ENCODE assay signal across 22 cellular contexts in genomic region chr3:52257911-52258310, GRCh38. TPM values are rescaled to one million over a fixed set of nuclear protein-coding genes. Genes with fewer than 3 reads are reported as not detected.
DNase-seq lines count a peak whose midpoint lies in the region; ATAC-seq and TF ChIP-seq lines count a peak whose summit lies in the region.
"Had no signal": no experiment of that assay in that cellular context is flagged by ENCODE, and none has a peak within 500 bp of the region (broad histone marks: within the 10 kb centered on the region; RNA-seq: fewer than 3 reads in every experiment).

No MANE protein-coding gene starts in this region.

- ATAC-seq in activated T-cell treated with anti-CD3 and anti-CD28 coated beads, Interleukin-2, amount 50 U/mL, for 4 hours: no peak
- ATAC-seq in effector memory CD8-positive, alpha-beta T cell (replicated peaks): no peak
- no peak for ATAC-seq in GM18873 (IDR thresholded peaks at IDR 0.05; ENCODE audit: low FRiP score, unreplicated experiment)
- ATAC-seq: Right ventricle myocardium inferior had no signal

- no TSS peak for BruUV-seq in MCF 10A (replicated peaks; lab: Mats Ljungman, UMichigan)

- peaks cover 100% of the 10 kb centered on the region for H3K36me3 Mint-ChIP-seq in activated T-cell treated with anti-CD3 and anti-CD28 coated beads, Interleukin-2, amount 50 U/mL, for 24 hours (ENCODE audit: low read depth)
- H3K36me3 Mint-ChIP-seq in activated T-cell treated with anti-CD3 and anti-CD28 coated beads, Interleukin-2, amount 50 U/mL, for 4 hours (ENCODE audit: insufficient read depth): peaks cover 66% of the 10 kb centered on the region
- H3K36me3 Mint-ChIP-seq in activated T-helper 1 cell treated with anti-CD3 and anti-CD28 coated beads, Interleukin-12 subunit alpha, Interleukin-12 subunit beta, Interleukin-2, Interleukin-4 antibody, amounts not matched to agents 30 ng/mL and 10 ng/mL and 1 ng/mL, durations not matched to agents 14 hours and 24 hours and 36 hours (ENCODE audit: low read depth): peaks cover 74% of the 10 kb centered on the region
- H3K36me3 Mint-ChIP-seq in effector memory CD8-positive, alpha-beta T cell (ENCODE audit: insufficient read depth): peaks cover 94% of the 10 kb centered on the region
- H3K36me3 Mint-ChIP-seq in progenitor cell of endocrine pancreas (ENCODE audit: insufficient read depth): peaks cover 40% of the 10 kb centered on the region
- H3K36me3 Mint-ChIP-seq in MCF 10A (ENCODE audit: insufficient read depth, unreplicated experiment): peaks cover 94% of the 10 kb centered on the region

- H3K9me3 ChIP-seq in Karpas-422 (ENCODE audit: low read length): no peaks in the 10 kb centered on the region
- H3K9me3 ChIP-seq: adrenal gland, BE2C had no signal

- H3K4me1 ChIP-seq in Karpas-422 (ENCODE audit: low read length): peaks cover 44% of the 10 kb centered on the region
- H3K4me1 ChIP-seq: BE2C had no signal

- H3K9ac ChIP-seq in Karpas-422 (ENCODE audit: low read length): no peak overlapping the region

- no peak overlapping the region for H3K4me3 ChIP-seq in Karpas-422 (ENCODE audit: low read length)
- H3K4me3 ChIP-seq: adrenal gland had no signal

- CTCF ChIA-PET in MCF 10A (lab: Yijun Ruan, JAX): interaction anchor here (0.5 to 1.2 kb wide), 4 partner anchors 37 to 136 kb away, joined by 3 to 4 read pairs (median 3); no protein-coding TSS in a partner anchor

- H3K27ac Mint-ChIP-seq in activated T-cell treated with anti-CD3 and anti-CD28 coated beads, Interleukin-2, amount 50 U/mL, for 24 hours: peak overlapping the region; percentile 98
- peak overlapping the region; percentile 62 for H3K27ac Mint-ChIP-seq in activated T-helper 1 cell treated with anti-CD3 and anti-CD28 coated beads, Interleukin-12 subunit alpha, Interleukin-12 subunit beta, Interleukin-2, Interleukin-4 antibody, amounts not matched to agents 30 ng/mL and 10 ng/mL and 1 ng/mL, durations not matched to agents 14 hours and 24 hours and 36 hours
- H3K27ac Mint-ChIP-seq in effector memory CD8-positive, alpha-beta T cell: peak overlapping the region; percentile 88 to 95
- H3K27ac Mint-ChIP-seq in progenitor cell of endocrine pancreas (peak overlapping the region; percentile 31), MCF 10A (ENCODE audit: low read depth, unreplicated experiment) (no peak overlapping the region)
- H3K27ac Mint-ChIP-seq: nephron progenitor cell had no signal

- H3K36me3 ChIP-seq in Karpas-422 (ENCODE audit: insufficient read depth, low read length): peaks cover 69% of the 10 kb centered on the region

- no peaks in the 10 kb centered on the region for H3K9me2 ChIP-seq in Karpas-422 (replicated peaks; ENCODE audit: insufficient read depth, low read length)

- intact Hi-C loops in activated T-helper 1 cell treated with anti-CD3 and anti-CD28 coated beads, Interleukin-12 subunit alpha, Interleukin-12 subunit beta, Interleukin-2, Interleukin-4 antibody, amounts not matched to agents 30 ng/mL and 10 ng/mL and 1 ng/mL, durations not matched to agents 14 hours and 24 hours and 36 hours (cut with micrococcal nuclease): no loop called here
- intact Hi-C loops in MCF 10A (cut with micrococcal nuclease): no loop called here

- no peak overlapping the region for H3K4me3 Mint-ChIP-seq in activated T-cell treated with anti-CD3 and anti-CD28 coated beads, Interleukin-2, amount 50 U/mL, for 24 hours
- H3K4me3 Mint-ChIP-seq in activated T-cell treated with anti-CD3 and anti-CD28 coated beads, Interleukin-2, amount 50 U/mL, for 4 hours: no peak overlapping the region
- no peak overlapping the region for H3K4me3 Mint-ChIP-seq in activated T-helper 1 cell treated with anti-CD3 and anti-CD28 coated beads, Interleukin-12 subunit alpha, Interleukin-12 subunit beta, Interleukin-2, Interleukin-4 antibody, amounts not matched to agents 30 ng/mL and 10 ng/mL and 1 ng/mL, durations not matched to agents 14 hours and 24 hours and 36 hours
- no peak overlapping the region for H3K4me3 Mint-ChIP-seq in effector memory CD8-positive, alpha-beta T cell
- no peak overlapping the region for H3K4me3 Mint-ChIP-seq in progenitor cell of endocrine pancreas (ENCODE audit: low read depth)
- no peak overlapping the region for H3K4me3 Mint-ChIP-seq in MCF 10A (ENCODE audit: unreplicated experiment)
- H3K4me3 Mint-ChIP-seq: nephron progenitor cell had no signal

- H2AFZ ChIP-seq in Karpas-422 (ENCODE audit: low read length): no peak overlapping the region

- no peaks in the 10 kb centered on the region for H3K27me3 Mint-ChIP-seq in activated T-cell treated with anti-CD3 and anti-CD28 coated beads, Interleukin-2, amount 50 U/mL, for 24 hours
- H3K27me3 Mint-ChIP-seq in activated T-cell treated with anti-CD3 and anti-CD28 coated beads, Interleukin-2, amount 50 U/mL, for 4 hours (ENCODE audit: low read depth): no peaks in the 10 kb centered on the region
- no peaks in the 10 kb centered on the region for H3K27me3 Mint-ChIP-seq in activated T-helper 1 cell treated with anti-CD3 and anti-CD28 coated beads, Interleukin-12 subunit alpha, Interleukin-12 subunit beta, Interleukin-2, Interleukin-4 antibody, amounts not matched to agents 30 ng/mL and 10 ng/mL and 1 ng/mL, durations not matched to agents 14 hours and 24 hours and 36 hours (ENCODE audit: insufficient read depth)
- no peaks in the 10 kb centered on the region for H3K27me3 Mint-ChIP-seq in effector memory CD8-positive, alpha-beta T cell
- H3K27me3 Mint-ChIP-seq in progenitor cell of endocrine pancreas (no peaks in the 10 kb centered on the region), MCF 10A (ENCODE audit: insufficient read depth, unreplicated experiment) (no peaks in the 10 kb centered on the region)

- no peak overlapping the region for H3K27ac ChIP-seq in Karpas-422 (ENCODE audit: low read length)

- no peaks in the 10 kb centered on the region for H3K27me3 ChIP-seq in Karpas-422 (ENCODE audit: low read length)
- H3K27me3 ChIP-seq: adrenal gland, BE2C had no signal

- H3K4me1 Mint-ChIP-seq in activated T-cell treated with anti-CD3 and anti-CD28 coated beads, Interleukin-2, amount 50 U/mL, for 24 hours (ENCODE audit: low read depth): peaks cover 94% of the 10 kb centered on the region
- peaks cover 93% of the 10 kb centered on the region for H3K4me1 Mint-ChIP-seq in activated T-cell treated with anti-CD3 and anti-CD28 coated beads, Interleukin-2, amount 50 U/mL, for 4 hours (ENCODE audit: low read depth)
- peaks cover 93% of the 10 kb centered on the region for H3K4me1 Mint-ChIP-seq in activated T-helper 1 cell treated with anti-CD3 and anti-CD28 coated beads, Interleukin-12 subunit alpha, Interleukin-12 subunit beta, Interleukin-2, Interleukin-4 antibody, amounts not matched to agents 30 ng/mL and 10 ng/mL and 1 ng/mL, durations not matched to agents 14 hours and 24 hours and 36 hours (ENCODE audit: low read depth)
- peaks cover 35 to 49% of the 10 kb centered on the region in 2 donors for H3K4me1 Mint-ChIP-seq in effector memory CD8-positive, alpha-beta T cell (ENCODE audit: low read depth in 2 of 2)
- H3K4me1 Mint-ChIP-seq in progenitor cell of endocrine pancreas (ENCODE audit: low read depth): peaks cover 10% of the 10 kb centered on the region
- H3K4me1 Mint-ChIP-seq in MCF 10A (ENCODE audit: insufficient read depth, unreplicated experiment): peaks cover under 1% of the 10 kb centered on the region

- peaks cover 38% of the 10 kb centered on the region for H3K79me2 ChIP-seq in Karpas-422 (ENCODE audit: low read length)

- POLR2A ChIA-PET in MCF 10A (lab: Yijun Ruan, JAX): no interaction called here

- no peaks in the 10 kb centered on the region for H3K9me3 Mint-ChIP-seq in activated T-cell treated with anti-CD3 and anti-CD28 coated beads, Interleukin-2, amount 50 U/mL, for 24 hours
- H3K9me3 Mint-ChIP-seq in activated T-cell treated with anti-CD3 and anti-CD28 coated beads, Interleukin-2, amount 50 U/mL, for 4 hours: no peaks in the 10 kb centered on the region
- H3K9me3 Mint-ChIP-seq in activated T-helper 1 cell treated with anti-CD3 and anti-CD28 coated beads, Interleukin-12 subunit alpha, Interleukin-12 subunit beta, Interleukin-2, Interleukin-4 antibody, amounts not matched to agents 30 ng/mL and 10 ng/mL and 1 ng/mL, durations not matched to agents 14 hours and 24 hours and 36 hours: no peaks in the 10 kb centered on the region
- H3K9me3 Mint-ChIP-seq in effector memory CD8-positive, alpha-beta T cell: no peaks in the 10 kb centered on the region
- H3K9me3 Mint-ChIP-seq in progenitor cell of endocrine pancreas (ENCODE audit: low read depth) (no peaks in the 10 kb centered on the region), MCF 10A (ENCODE audit: unreplicated experiment) (no peaks in the 10 kb centered on the region)
- H3K9me3 Mint-ChIP-seq: nephron progenitor cell had no signal

- no peak overlapping the region for H3K4me2 ChIP-seq in Karpas-422 (ENCODE audit: low read depth, low read length, poor library complexity, severe bottlenecking)

- peaks cover 24% of the 10 kb centered on the region; the same call in 1 of the 2 replicates for H4K20me1 ChIP-seq in Karpas-422 (ENCODE audit: insufficient read depth, low read depth, low read length)

- no peak for DNase-seq in activated T-cell treated with anti-CD3 and anti-CD28 coated beads, Interleukin-2, amount 50 U/mL, for 24 hours
- DNase-seq in activated T-cell treated with anti-CD3 and anti-CD28 coated beads, Interleukin-2, amount 50 U/mL, for 4 hours: no peak
- no peak for DNase-seq in activated T-helper 1 cell treated with anti-CD3 and anti-CD28 coated beads, Interleukin-12 subunit alpha, Interleukin-12 subunit beta, Interleukin-2, Interleukin-4 antibody, amounts not matched to agents 30 ng/mL and 10 ng/mL and 1 ng/mL, durations not matched to agents 14 hours and 24 hours and 36 hours (ENCODE audit: low spot score)
- no peak for DNase-seq in effector memory CD8-positive, alpha-beta T cell
- DNase-seq in progenitor cell of endocrine pancreas (ENCODE audit: low spot score, unreplicated experiment): no peak
- no peak for DNase-seq in MCF 10A (ENCODE audit: unreplicated experiment)
- no peak for DNase-seq in Karpas-422
- DNase-seq: activated CD4-positive, alpha-beta T cell treated with anti-CD3 and anti-CD28 coated beads for 4 hours; activated CD8-positive, alpha-beta memory T cell treated with anti-CD3 and anti-CD28 coated beads, Interleukin-2, amount 50 U/mL, for 48 hours; BE2C; EL; KG1; NCI-H187 treated with DMSO at 0.1 percent for 48 hours; NCI-H748 treated with DMSO at 0.1 percent for 48 hours; nephron progenitor cell; stimulated activated CD4-positive, alpha-beta T cell treated with anti-CD3 and anti-CD28 coated beads, Interleukin-4, amount 100 ng/mL, for 1 hour had no signal

- TF ChIP-seq CTCF in progenitor cell of endocrine pancreas (IDR thresholded peaks at IDR 0.05; ENCODE audit: unreplicated experiment): no peak
- TF ChIP-seq CTCF in MCF 10A (IDR thresholded peaks at IDR 0.05; ENCODE audit: unreplicated experiment): no peak

RNA-seq across cellular contexts. Expression of gene PPM1M, which starts 12.4 kb away (rescaled TPM):
- total RNA-seq in activated T-cell treated with anti-CD3 and anti-CD28 coated beads, Interleukin-2, amount 50 U/mL, for 4 hours: 10 to 100 TPM; 26.6 to 40.0 (median 39.7) TPM
- 57.1 and 59.5 TPM in 2 replicates for total RNA-seq in activated T-helper 1 cell treated with anti-CD3 and anti-CD28 coated beads, Interleukin-12 subunit alpha, Interleukin-12 subunit beta, Interleukin-2, Interleukin-4 antibody, amounts not matched to agents 30 ng/mL and 10 ng/mL and 1 ng/mL, durations not matched to agents 14 hours and 24 hours and 36 hours
- total RNA-seq in progenitor cell of endocrine pancreas: 6.1 and 6.7 TPM in 2 replicates
- total RNA-seq in MCF 10A (2022): 10.4 and 14.0 TPM in 2 replicates
- 25.5 and 35.4 TPM in 2 replicates for total RNA-seq in Karpas-422 (2014; rRNA removed; shearing (Covaris generic); ENCODE audit: low replicate concordance)

RNA-seq across cellular contexts. Expression of gene TWF2, which starts 19.0 kb away (rescaled TPM):
- 10 to 100 TPM; 69.7 to 76.5 (median 72.8) TPM for total RNA-seq in activated T-cell treated with anti-CD3 and anti-CD28 coated beads, Interleukin-2, amount 50 U/mL, for 4 hours
- 94.3 and 98.6 TPM in 2 replicates for total RNA-seq in activated T-helper 1 cell treated with anti-CD3 and anti-CD28 coated beads, Interleukin-12 subunit alpha, Interleukin-12 subunit beta, Interleukin-2, Interleukin-4 antibody, amounts not matched to agents 30 ng/mL and 10 ng/mL and 1 ng/mL, durations not matched to agents 14 hours and 24 hours and 36 hours
- total RNA-seq in progenitor cell of endocrine pancreas (27.6 and 31.5 TPM in 2 replicates), MCF 10A (2022) (30.5 and 47.0 TPM in 2 replicates)
- total RNA-seq in Karpas-422 (2014; rRNA removed; shearing (Covaris generic); ENCODE audit: low replicate concordance): 42.0 and 76.3 TPM in 2 replicates

RNA-seq across cellular contexts. Expression of gene WDR82, which starts 20.5 kb away (rescaled TPM):
- total RNA-seq in activated T-cell treated with anti-CD3 and anti-CD28 coated beads, Interleukin-2, amount 50 U/mL, for 4 hours: 100 to 1,000 TPM; 107 to 119 (median 115) TPM
- 105 and 107 TPM in 2 replicates for total RNA-seq in activated T-helper 1 cell treated with anti-CD3 and anti-CD28 coated beads, Interleukin-12 subunit alpha, Interleukin-12 subunit beta, Interleukin-2, Interleukin-4 antibody, amounts not matched to agents 30 ng/mL and 10 ng/mL and 1 ng/mL, durations not matched to agents 14 hours and 24 hours and 36 hours
- 89.3 and 93.1 TPM in 2 replicates for total RNA-seq in progenitor cell of endocrine pancreas
- total RNA-seq in MCF 10A (2022): 60.7 and 62.5 TPM in 2 replicates
- 30.4 and 42.0 TPM in 2 replicates for total RNA-seq in Karpas-422 (2014; rRNA removed; shearing (Covaris generic); ENCODE audit: low replicate concordance)

RNA-seq across cellular contexts. Expression of gene GLYCTK, which starts 29.7 kb away (rescaled TPM):
- total RNA-seq in activated T-cell treated with anti-CD3 and anti-CD28 coated beads, Interleukin-2, amount 50 U/mL, for 4 hours: 10 to 100 TPM; 13.0 to 15.5 (median 13.3) TPM
- 17.0 and 18.3 TPM in 2 replicates for total RNA-seq in activated T-helper 1 cell treated with anti-CD3 and anti-CD28 coated beads, Interleukin-12 subunit alpha, Interleukin-12 subunit beta, Interleukin-2, Interleukin-4 antibody, amounts not matched to agents 30 ng/mL and 10 ng/mL and 1 ng/mL, durations not matched to agents 14 hours and 24 hours and 36 hours
- total RNA-seq in progenitor cell of endocrine pancreas (52.5 and 53.6 TPM in 2 replicates), MCF 10A (2022) (17.6 and 20.5 TPM in 2 replicates)
- 1.6 and 8.3 TPM in 2 replicates for total RNA-seq in Karpas-422 (2014; rRNA removed; shearing (Covaris generic); ENCODE audit: low replicate concordance)

RNA-seq across cellular contexts. Expression of gene TLR9, which starts 32.5 kb away (rescaled TPM):
- under 1 TPM in 1 of 3 donors, not detected in 2; 0.18 TPM for total RNA-seq in activated T-cell treated with anti-CD3 and anti-CD28 coated beads, Interleukin-2, amount 50 U/mL, for 4 hours
- 0.47 TPM in 1 of 2 replicates, not detected in the other for total RNA-seq in activated T-helper 1 cell treated with anti-CD3 and anti-CD28 coated beads, Interleukin-12 subunit alpha, Interleukin-12 subunit beta, Interleukin-2, Interleukin-4 antibody, amounts not matched to agents 30 ng/mL and 10 ng/mL and 1 ng/mL, durations not matched to agents 14 hours and 24 hours and 36 hours
- not detected in 2 replicates for total RNA-seq in progenitor cell of endocrine pancreas
- total RNA-seq in MCF 10A (2022): not detected in 2 replicates
- total RNA-seq in Karpas-422 (2014; rRNA removed; shearing (Covaris generic); ENCODE audit: low replicate concordance): 7.4 and 26.5 TPM in 2 replicates
- total RNA-seq: A172, skeletal muscle tissue, subcutaneous adipose tissue had no signal
